Comparison of ENCODE assay signal across 18 cellular contexts in the genomic region with DNA sequence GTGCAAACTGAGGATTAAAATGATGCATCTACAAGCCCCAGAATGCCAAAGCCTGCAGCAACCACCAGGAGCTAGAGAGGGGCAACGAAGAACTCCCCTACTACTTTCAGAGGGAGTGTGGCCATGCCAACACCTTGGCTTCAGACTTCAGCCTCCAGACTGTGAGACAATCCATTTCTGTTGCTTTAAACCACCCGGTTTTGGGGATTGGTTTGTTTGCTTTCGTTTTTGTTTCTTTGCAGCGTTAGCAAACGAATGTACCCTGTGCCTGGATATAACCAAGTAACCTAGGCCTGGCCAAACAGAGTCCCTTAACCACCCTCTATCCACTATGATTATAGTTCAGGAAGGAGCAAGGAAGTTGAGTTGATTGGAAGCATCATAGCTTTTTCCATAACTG.
DNase-seq lines count a peak whose midpoint lies in the region; ATAC-seq and TF ChIP-seq lines count a peak whose summit lies in the region.
"Had no signal": no experiment of that assay in that cellular context is flagged by ENCODE, and none has a peak within 500 bp of the region (broad histone marks: within the 10 kb centered on the region; RNA-seq: fewer than 3 reads in every experiment).

No MANE protein-coding gene starts in this region.

- no peak for TF ChIP-seq CTCF in CD8-positive, alpha-beta T cell (IDR thresholded peaks at IDR 0.05)

- H3K27me3 ChIP-seq in CD8-positive, alpha-beta T cell (ENCODE audit: insufficient read depth, low read length): no peaks in the 10 kb centered on the region
- H3K27me3 ChIP-seq in adipocyte (replicated peaks; ENCODE audit: control insufficient read depth, insufficient read depth, low read length): peaks cover 37% of the 10 kb centered on the region
- H3K27me3 ChIP-seq in naive thymus-derived CD4-positive, alpha-beta T cell (ENCODE audit: control insufficient read depth in 2 of 2, insufficient read depth in 2 of 2, low read length in 2 of 2): no peaks in the 10 kb centered on the region
- H3K27me3 ChIP-seq: right atrium auricular region had no signal

- no peaks in the 10 kb centered on the region for H3K9me3 ChIP-seq in CD8-positive, alpha-beta T cell (ENCODE audit: low read length)
- H3K9me3 ChIP-seq in KOPT-K1 (ENCODE audit: insufficient read depth, low read length, poor library complexity, severe bottlenecking) (no peaks in the 10 kb centered on the region), adipocyte (ENCODE audit: control insufficient read depth, low read length) (no peaks in the 10 kb centered on the region)
- no peaks in the 10 kb centered on the region for H3K9me3 ChIP-seq in naive thymus-derived CD4-positive, alpha-beta T cell (ENCODE audit: control insufficient read depth in 2 of 3, low read length in 3 of 3)
- H3K9me3 ChIP-seq: HAP-1, right atrium auricular region, thoracic aorta had no signal

- H3K9me3 Mint-ChIP-seq in CD8-positive, alpha-beta T cell: no peaks in the 10 kb centered on the region
- no peaks in the 10 kb centered on the region for H3K9me3 Mint-ChIP-seq in naive thymus-derived CD4-positive, alpha-beta T cell
- H3K9me3 Mint-ChIP-seq: stimulated activated memory B cell treated with anti-CD40 and anti-IgM and Interleukin-4, amounts not matched to agents 10 μg/mL and 1 μg/mL and 100 μg/mL, for 72 hours had no signal

- H3K27ac ChIP-seq in CD8-positive, alpha-beta T cell (ENCODE audit: low read depth, low read length): no peak overlapping the region
- peak overlapping the region; percentile 66 for H3K27ac ChIP-seq in KOPT-K1 (ENCODE audit: low read depth, low read length, poor library complexity, severe bottlenecking)
- H3K27ac ChIP-seq in naive thymus-derived CD4-positive, alpha-beta T cell (ENCODE audit: low read depth, low read length): no peak overlapping the region
- H3K27ac ChIP-seq: right atrium auricular region, RWPE1, thoracic aorta had no signal

- H3K36me3 Mint-ChIP-seq in CD8-positive, alpha-beta T cell: no peaks in the 10 kb centered on the region
- no peaks in the 10 kb centered on the region for H3K36me3 Mint-ChIP-seq in naive thymus-derived CD4-positive, alpha-beta T cell
- H3K36me3 Mint-ChIP-seq: stimulated activated memory B cell treated with anti-CD40 and anti-IgM and Interleukin-4, amounts not matched to agents 10 μg/mL and 1 μg/mL and 100 μg/mL, for 72 hours had no signal

- no peaks in the 10 kb centered on the region for H3K36me3 ChIP-seq in CD8-positive, alpha-beta T cell (ENCODE audit: insufficient read depth, low read length)
- H3K36me3 ChIP-seq in KOPT-K1 (ENCODE audit: insufficient read depth, low read length) (no peaks in the 10 kb centered on the region), adipocyte (ENCODE audit: control insufficient read depth, insufficient read depth, low read length, severe bottlenecking) (no peaks in the 10 kb centered on the region)
- H3K36me3 ChIP-seq in naive thymus-derived CD4-positive, alpha-beta T cell (ENCODE audit: control insufficient read depth in 2 of 3, insufficient read depth in 3 of 3, low read length in 3 of 3): no peaks in the 10 kb centered on the region
- H3K36me3 ChIP-seq: HAP-1, right atrium auricular region, thoracic aorta had no signal

- no peaks in the 10 kb centered on the region for H3K27me3 Mint-ChIP-seq in CD8-positive, alpha-beta T cell (ENCODE audit: low read depth)
- peaks cover 0 to 18% (median 0%) of the 10 kb centered on the region in 5 donors for H3K27me3 Mint-ChIP-seq in naive thymus-derived CD4-positive, alpha-beta T cell

- POLR2A ChIA-PET in CD8-positive, alpha-beta T cell (lab: Charles Lee): interaction anchor here (1.1 kb wide), 1 partner anchor 478 kb away, joined by 3 read pairs; no protein-coding TSS in a partner anchor
- POLR2A ChIA-PET in naive thymus-derived CD4-positive, alpha-beta T cell (lab: Charles Lee): interaction anchor here (0.6 kb wide), 1 partner anchor 373 kb away, joined by 3 read pairs; no protein-coding TSS in a partner anchor

- peaks cover 39% of the 10 kb centered on the region for H3K4me1 Mint-ChIP-seq in CD8-positive, alpha-beta T cell (ENCODE audit: low read depth)
- peaks cover 13 to 28% (median 16%) of the 10 kb centered on the region in 7 donors for H3K4me1 Mint-ChIP-seq in naive thymus-derived CD4-positive, alpha-beta T cell

- peaks cover 12% of the 10 kb centered on the region for H3K4me1 ChIP-seq in CD8-positive, alpha-beta T cell (ENCODE audit: insufficient read depth, low read length)
- peaks cover 7% of the 10 kb centered on the region for H3K4me1 ChIP-seq in adipocyte (ENCODE audit: control insufficient read depth, insufficient read depth, low read length)
- H3K4me1 ChIP-seq in naive thymus-derived CD4-positive, alpha-beta T cell (ENCODE audit: control insufficient read depth in 2 of 2, insufficient read depth in 2 of 2, low read length in 2 of 2): peaks cover 3 to 16% of the 10 kb centered on the region in 2 donors

- CTCF ChIA-PET in CD8-positive, alpha-beta T cell (lab: Charles Lee): no interaction called here
- CTCF ChIA-PET in naive thymus-derived CD4-positive, alpha-beta T cell (lab: Charles Lee): interaction anchor here (0.6 to 1.8 kb wide), 10 partner anchors 10 to 525 kb away, joined by 3 to 13 read pairs (median 5); no protein-coding TSS in a partner anchor

- peak overlapping the region; percentile 17 for H3K4me3 Mint-ChIP-seq in CD8-positive, alpha-beta T cell
- peak overlapping the region in 4 of 10 donors; percentile 4 to 16 (median 8) for H3K4me3 Mint-ChIP-seq in naive thymus-derived CD4-positive, alpha-beta T cell
- H3K4me3 Mint-ChIP-seq: stimulated activated memory B cell treated with anti-CD40 and anti-IgM and Interleukin-4, amounts not matched to agents 10 μg/mL and 1 μg/mL and 100 μg/mL, for 72 hours had no signal

- peak overlapping the region; percentile 55 for H3K27ac Mint-ChIP-seq in CD8-positive, alpha-beta T cell
- H3K27ac Mint-ChIP-seq in naive thymus-derived CD4-positive, alpha-beta T cell: peak overlapping the region in 6 of 9 donors; percentile 0 to 71 (median 21)
- H3K27ac Mint-ChIP-seq: stimulated activated memory B cell treated with anti-CD40 and anti-IgM and Interleukin-4, amounts not matched to agents 10 μg/mL and 1 μg/mL and 100 μg/mL, for 72 hours had no signal

- DNase-seq in CD8-positive, alpha-beta T cell: peak in 1 of 7 experiments; percentile 34
- DNase-seq in adipocyte (ENCODE audit: low read depth): no peak
- DNase-seq in naive thymus-derived CD4-positive, alpha-beta T cell: no peak
- no peak for DNase-seq in A172 (ENCODE audit: low spot score)
- no peak for DNase-seq in DMS 273 (lab: John Stamatoyannopoulos, UW; ENCODE audit: unreplicated experiment)
- DNase-seq: activated naive CD4-positive, alpha-beta T cell treated with Interleukin-2 at 50 U/mL for 16 hours; anterior cingulate cortex; foreskin melanocyte; hypothalamus; occipital lobe had no signal

- no peak overlapping the region for H3K4me3 ChIP-seq in CD8-positive, alpha-beta T cell (ENCODE audit: low read depth, low read length)
- peak overlapping the region; percentile 38 for H3K4me3 ChIP-seq in adipocyte (ENCODE audit: low read length)
- H3K4me3 ChIP-seq in naive thymus-derived CD4-positive, alpha-beta T cell (ENCODE audit: low read length): no peak overlapping the region
- H3K4me3 ChIP-seq: HAP-1, lung, right atrium auricular region, thoracic aorta had no signal

- no peak overlapping the region for H3K9ac ChIP-seq in adipocyte (ENCODE audit: low read length)

- intact Hi-C loops in CD8-positive, alpha-beta T cell (cut with DNase I, micrococcal nuclease): loop anchor here (5.0 to 10.0 kb wide), 3 partner anchors 154 to 311 kb away; no protein-coding TSS in a partner anchor
- intact Hi-C loops in naive thymus-derived CD4-positive, alpha-beta T cell (cut with micrococcal nuclease): loop anchor here (10.0 kb wide), 3 partner anchors 311 to 1011 kb away; no protein-coding TSS in a partner anchor

- ATAC-seq in CD8-positive, alpha-beta T cell: no peak
- no peak for ATAC-seq in naive thymus-derived CD4-positive, alpha-beta T cell
- no peak for ATAC-seq in GM19324 (IDR thresholded peaks at IDR 0.05; ENCODE audit: low FRiP score, unreplicated experiment)
- ATAC-seq: stimulated activated memory B cell treated with anti-CD40 and anti-IgM and Interleukin-4, amounts not matched to agents 10 μg/mL and 1 μg/mL and 100 μg/mL, for 72 hours had no signal
